In the genomic region with DNA sequence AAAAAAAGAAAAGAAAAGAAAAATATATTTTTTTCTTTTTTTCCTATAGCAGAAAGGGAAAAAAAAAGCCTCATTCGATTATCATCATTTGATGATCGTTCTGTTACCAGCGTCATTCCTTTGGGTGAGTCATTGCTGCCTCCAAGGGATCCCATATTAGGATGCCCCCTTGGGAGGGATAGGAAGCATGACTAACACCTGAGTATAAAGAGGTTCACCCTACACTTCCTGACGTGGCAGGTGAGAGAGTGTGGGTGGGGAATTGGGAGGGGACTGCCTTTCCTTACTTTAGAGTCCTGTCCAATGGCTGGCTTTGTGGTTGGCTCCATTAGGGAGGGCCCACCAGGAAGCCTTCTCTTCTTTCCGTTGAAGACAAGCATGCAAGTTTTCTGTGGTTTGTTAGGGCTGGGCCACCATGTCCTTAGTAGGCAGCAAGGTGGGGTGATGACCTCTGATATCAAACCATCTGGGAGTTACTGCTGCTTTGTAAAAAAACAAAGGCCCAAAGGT, we compare ENCODE assay signal across 9 cellular contexts. TPM values are rescaled to one million over a fixed set of nuclear protein-coding genes. Genes with fewer than 3 reads are reported as not detected.
DNase-seq lines count a peak whose midpoint lies in the region; ATAC-seq and TF ChIP-seq lines count a peak whose summit lies in the region.
"Had no signal": no experiment of that assay in that cellular context is flagged by ENCODE, and none has a peak within 500 bp of the region (broad histone marks: within the 10 kb centered on the region; RNA-seq: fewer than 3 reads in every experiment).

No MANE protein-coding gene starts in this region.

- no TSS peak for BruUV-seq in IMR-90 (replicated peaks; lab: Mats Ljungman, UMichigan)

- TF ChIP-seq RAD21 in IMR-90 (IDR thresholded peaks at IDR 0.05; ENCODE audit: low read length), result no peak

- dilution Hi-C loops in IMR-90 (cut with HindIII; ENCODE audit: low sequenced_read_pairs, unreplicated experiment), result no loop called here

- in situ Hi-C loops in IMR-90 (cut with MboI; ENCODE audit: low sequenced_read_pairs), result no loop called here

- peaks cover 50% of the 10 kb centered on the region for H3K36me3 Mint-ChIP-seq in activated T-helper 1 cell treated with anti-CD3 and anti-CD28 coated beads, Interleukin-12 subunit alpha, Interleukin-12 subunit beta, Interleukin-2, Interleukin-4 antibody, amounts not matched to agents 30 ng/mL and 10 ng/mL and 1 ng/mL, durations not matched to agents 14 hours and 24 hours and 36 hours (ENCODE audit: low read depth)
- H3K36me3 Mint-ChIP-seq in stimulated activated naive B cell treated with anti-CD40 and anti-IgM and Interleukin-4, amounts not matched to agents 10 μg/mL and 1 μg/mL and 100 μg/mL, for 72 hours, result no peaks in the 10 kb centered on the region

- no peaks in the 10 kb centered on the region for H3K79me1 ChIP-seq in IMR-90 (ENCODE audit: low read depth in 1 of 2, low read length in 2 of 2)

- peak overlapping the region; percentile 87 for H3K27ac Mint-ChIP-seq in activated T-helper 1 cell treated with anti-CD3 and anti-CD28 coated beads, Interleukin-12 subunit alpha, Interleukin-12 subunit beta, Interleukin-2, Interleukin-4 antibody, amounts not matched to agents 30 ng/mL and 10 ng/mL and 1 ng/mL, durations not matched to agents 14 hours and 24 hours and 36 hours
- H3K27ac Mint-ChIP-seq in stimulated activated naive B cell treated with anti-CD40 and anti-IgM and Interleukin-4, amounts not matched to agents 10 μg/mL and 1 μg/mL and 100 μg/mL, for 72 hours, result no peak overlapping the region

- H3K27me3 Mint-ChIP-seq in activated T-helper 1 cell treated with anti-CD3 and anti-CD28 coated beads, Interleukin-12 subunit alpha, Interleukin-12 subunit beta, Interleukin-2, Interleukin-4 antibody, amounts not matched to agents 30 ng/mL and 10 ng/mL and 1 ng/mL, durations not matched to agents 14 hours and 24 hours and 36 hours (ENCODE audit: insufficient read depth), result no peaks in the 10 kb centered on the region
- H3K27me3 Mint-ChIP-seq in stimulated activated naive B cell treated with anti-CD40 and anti-IgM and Interleukin-4, amounts not matched to agents 10 μg/mL and 1 μg/mL and 100 μg/mL, for 72 hours, result no peaks in the 10 kb centered on the region

- H3K4me1 Mint-ChIP-seq in activated T-helper 1 cell treated with anti-CD3 and anti-CD28 coated beads, Interleukin-12 subunit alpha, Interleukin-12 subunit beta, Interleukin-2, Interleukin-4 antibody, amounts not matched to agents 30 ng/mL and 10 ng/mL and 1 ng/mL, durations not matched to agents 14 hours and 24 hours and 36 hours (ENCODE audit: low read depth), result peaks cover 87% of the 10 kb centered on the region
- H3K4me1 Mint-ChIP-seq in stimulated activated naive B cell treated with anti-CD40 and anti-IgM and Interleukin-4, amounts not matched to agents 10 μg/mL and 1 μg/mL and 100 μg/mL, for 72 hours, result peaks cover 18 to 69% of the 10 kb centered on the region in 2 donors

- peak; percentile 73 for ATAC-seq in IMR-90 (ENCODE audit: low read depth)
- ATAC-seq in lower lobe of right lung, result peak; percentile 59 to 68
- ATAC-seq in GM18520 (IDR thresholded peaks at IDR 0.05; ENCODE audit: unreplicated experiment), result no peak
- no peak for ATAC-seq in stimulated activated naive B cell treated with anti-CD40 and anti-IgM and Interleukin-4, amounts not matched to agents 10 μg/mL and 1 μg/mL and 100 μg/mL, for 72 hours (replicated peaks)

- H3K56ac ChIP-seq in IMR-90 (ENCODE audit: extremely low read depth, insufficient read depth, low read length), result no peak overlapping the region

- intact Hi-C loops in IMR-90 (cut with micrococcal nuclease) (no loop called here), lower lobe of right lung (cut with DNase I) (no loop called here)
- intact Hi-C loops in activated T-helper 1 cell treated with anti-CD3 and anti-CD28 coated beads, Interleukin-12 subunit alpha, Interleukin-12 subunit beta, Interleukin-2, Interleukin-4 antibody, amounts not matched to agents 30 ng/mL and 10 ng/mL and 1 ng/mL, durations not matched to agents 14 hours and 24 hours and 36 hours (cut with micrococcal nuclease), result loop anchor here (2.0 kb wide), 1 partner anchor 14 kb away; no protein-coding TSS in a partner anchor

- H4K8ac ChIP-seq in IMR-90 (ENCODE audit: low read depth in 2 of 2, low read length in 2 of 2), result peak overlapping the region in 1 of 2 experiments; percentile 3; a peak in 1 of 4 replicates

- peak overlapping the region; percentile 67 for H2AFZ ChIP-seq in IMR-90 (replicated peaks; ENCODE audit: low read length, poor library complexity)

- H3K4me1 ChIP-seq in IMR-90 (ENCODE audit: control insufficient read depth, insufficient read depth, low read length), result peaks cover 6% of the 10 kb centered on the region
- H3K4me1 ChIP-seq in lower lobe of right lung, result peaks cover 6% of the 10 kb centered on the region

- H2AK9ac ChIP-seq in IMR-90 (replicated peaks; ENCODE audit: low read depth, low read length, poor library complexity), result peak overlapping the region; percentile 2

- H4K5ac ChIP-seq in IMR-90 (ENCODE audit: low read depth, low read length), result peak overlapping the region; percentile 12; the same call in 1 of the 2 replicates

- 0 out of 2 replicates have a peak overlapping the region, but pooled peaks have one; percentile 45 for H2AK5ac ChIP-seq in IMR-90 (ENCODE audit: low read depth, low read length)

- H3K14ac ChIP-seq in IMR-90 (replicated peaks; ENCODE audit: low read depth, low read length), result no peak overlapping the region

- no peak overlapping the region for H3K9ac ChIP-seq in IMR-90 (ENCODE audit: low read depth, low read length)

- H3K18ac ChIP-seq in IMR-90 (ENCODE audit: low read depth, low read length), result no peak overlapping the region; the same call in 1 of the 2 replicates

- no peaks in the 10 kb centered on the region; the same call in 1 of the 2 replicates for H3K9me1 ChIP-seq in IMR-90 (ENCODE audit: insufficient read depth, low read length)

- CTCF ChIA-PET in IMR-90 (lab: Yijun Ruan, JAX), result interaction anchor here (0.7 kb wide), 1 partner anchor 52 kb away, joined by 3 read pairs; no protein-coding TSS in a partner anchor

- TF ChIP-seq CTCF in IMR-90 (conservative IDR thresholded peaks at IDR 0.05; ENCODE audit: low read depth, low read length) (no peak), lower lobe of right lung (IDR thresholded peaks at IDR 0.05) (no peak), GM10266 (IDR thresholded peaks at IDR 0.05; ENCODE audit: control insufficient read depth, insufficient read depth, low read depth, missing control alignments) (no peak)

- H4K20me1 ChIP-seq in IMR-90 (ENCODE audit: insufficient read depth, low read length), result no peaks in the 10 kb centered on the region

- no peak for TF ChIP-seq POLR2A in IMR-90 (IDR thresholded peaks at IDR 0.05; ENCODE audit: low read depth, low read length)

- H3K27ac ChIP-seq in IMR-90 (ENCODE audit: insufficient read depth, low read length) (no peak overlapping the region), lower lobe of right lung (no peak overlapping the region)

- POLR2A ChIA-PET in IMR-90 (lab: Charles Lee; ENCODE audit: unreplicated experiment), result no interaction called here

- H3K27me3 ChIP-seq in IMR-90 (ENCODE audit: control insufficient read depth, insufficient read depth, low read length) (no peaks in the 10 kb centered on the region), lower lobe of right lung (ENCODE audit: low read depth) (no peaks in the 10 kb centered on the region)

- H4K91ac ChIP-seq in IMR-90 (ENCODE audit: insufficient read depth, low read depth, low read length), result no peak overlapping the region

- H2BK5ac ChIP-seq in IMR-90 (ENCODE audit: low read depth, low read length, poor library complexity, severe bottlenecking), result no peak overlapping the region

- H2BK20ac ChIP-seq in IMR-90 (ENCODE audit: low read depth, low read length), result 0 out of 2 replicates have a peak overlapping the region, but pooled peaks have one; percentile 1

- H2BK120ac ChIP-seq in IMR-90 (ENCODE audit: low read depth, low read length), result peak overlapping the region; percentile 66; the same call in 1 of the 2 replicates

- DNase-seq in AG08396 (ENCODE audit: low spot score) (peak; percentile 45), IMR-90 (peak; percentile 92), lower lobe of right lung (no peak), GM10266 (ENCODE audit: extremely low spot score) (no peak), retina (no peak)
- DNase-seq in activated T-helper 1 cell treated with anti-CD3 and anti-CD28 coated beads, Interleukin-12 subunit alpha, Interleukin-12 subunit beta, Interleukin-2, Interleukin-4 antibody, amounts not matched to agents 30 ng/mL and 10 ng/mL and 1 ng/mL, durations not matched to agents 14 hours and 24 hours and 36 hours (ENCODE audit: low spot score), result no peak
- no peak for DNase-seq in stimulated activated naive B cell treated with anti-CD40 and anti-IgM and Interleukin-4, amounts not matched to agents 10 μg/mL and 1 μg/mL and 100 μg/mL, for 72 hours
- DNase-seq: NCI-H1105 had no signal

- no peaks in the 10 kb centered on the region for H3K9me3 Mint-ChIP-seq in activated T-helper 1 cell treated with anti-CD3 and anti-CD28 coated beads, Interleukin-12 subunit alpha, Interleukin-12 subunit beta, Interleukin-2, Interleukin-4 antibody, amounts not matched to agents 30 ng/mL and 10 ng/mL and 1 ng/mL, durations not matched to agents 14 hours and 24 hours and 36 hours
- H3K9me3 Mint-ChIP-seq in stimulated activated naive B cell treated with anti-CD40 and anti-IgM and Interleukin-4, amounts not matched to agents 10 μg/mL and 1 μg/mL and 100 μg/mL, for 72 hours, result peaks cover 0 to 2% of the 10 kb centered on the region in 2 donors

- no peak overlapping the region for H3K4me2 ChIP-seq in IMR-90 (ENCODE audit: low read depth, low read length)

- H3K9me3 ChIP-seq in IMR-90 (ENCODE audit: control insufficient read depth, insufficient read depth, low read length) (no peaks in the 10 kb centered on the region), lower lobe of right lung (no peaks in the 10 kb centered on the region)

- H3K4me3 ChIP-seq in IMR-90 (ENCODE audit: insufficient read depth, low read depth, low read length) (no peak overlapping the region), lower lobe of right lung (no peak overlapping the region)

- no CpG with 5 or more reads among the region's 5 CpGs for WGBS in IMR-90 (ENCODE audit: extremely low coverage in 2 of 2, insufficient read length in 1 of 2), 2 experiments

- peak overlapping the region; percentile 12 for H3K4me3 Mint-ChIP-seq in activated T-helper 1 cell treated with anti-CD3 and anti-CD28 coated beads, Interleukin-12 subunit alpha, Interleukin-12 subunit beta, Interleukin-2, Interleukin-4 antibody, amounts not matched to agents 30 ng/mL and 10 ng/mL and 1 ng/mL, durations not matched to agents 14 hours and 24 hours and 36 hours
- H3K4me3 Mint-ChIP-seq in stimulated activated naive B cell treated with anti-CD40 and anti-IgM and Interleukin-4, amounts not matched to agents 10 μg/mL and 1 μg/mL and 100 μg/mL, for 72 hours, result no peak overlapping the region

- H3K36me3 ChIP-seq in IMR-90 (ENCODE audit: control insufficient read depth, insufficient read depth, low read length), result no peaks in the 10 kb centered on the region
- no peaks in the 10 kb centered on the region for H3K36me3 ChIP-seq in lower lobe of right lung

- peak overlapping the region; percentile 25; the same call in 1 of the 3 replicates for H2BK15ac ChIP-seq in IMR-90 (ENCODE audit: low read depth, low read length)

- no peak overlapping the region for H3K23ac ChIP-seq in IMR-90 (ENCODE audit: low read depth, low read length)

- peak overlapping the region; percentile 30 for H3K4ac ChIP-seq in IMR-90 (ENCODE audit: low read depth, low read length)

RNA-seq across cellular contexts. Expression of gene FUT8, which starts 56.1 kb away (rescaled TPM):
- total RNA-seq in IMR-90 (2012; rRNA removed), result 60.0 and 72.9 TPM in 2 replicates
- polyA plus RNA-seq in IMR-90 (2012; rRNA removed), result 13.3 and 15.6 TPM in 2 replicates
- 5.8 and 8.9 TPM in 2 replicates for polyA plus RNA-seq in IMR-90 (2012; cell fraction: cytosol; rRNA removed)
- polyA plus RNA-seq in IMR-90 (2012; cell fraction: nucleus; rRNA removed; ENCODE audit: low replicate concordance), result 1.1 and 9.9 TPM in 2 replicates
- total RNA-seq in activated T-helper 1 cell treated with anti-CD3 and anti-CD28 coated beads, Interleukin-12 subunit alpha, Interleukin-12 subunit beta, Interleukin-2, Interleukin-4 antibody, amounts not matched to agents 30 ng/mL and 10 ng/mL and 1 ng/mL, durations not matched to agents 14 hours and 24 hours and 36 hours, result 181 and 182 TPM in 2 replicates
- 46.1 TPM for total RNA-seq in lower lobe of right lung

Comparison
In these comparisons a context has a peak if more than half of its experiments do, and no peak if none do; other contexts are left out.
1. DNase-seq: peak in AG08396 (single experiment) and IMR-90 (single experiment); none in activated T-helper 1 cell treated with anti-CD3 and anti-CD28 coated beads, Interleukin-12 subunit alpha, Interleukin-12 subunit beta, Interleukin-2, Interleukin-4 antibody, amounts not matched to agents 30 ng/mL and 10 ng/mL and 1 ng/mL, durations not matched to agents 14 hours and 24 hours and 36 hours (single experiment), lower lobe of right lung (single experiment), GM10266 (single experiment), stimulated activated naive B cell treated with anti-CD40 and anti-IgM and Interleukin-4, amounts not matched to agents 10 μg/mL and 1 μg/mL and 100 μg/mL, for 72 hours (single experiment) and retina (single experiment).
2. ATAC-seq: peak in IMR-90 (single experiment) and lower lobe of right lung (2 of 2); none in GM18520 (single experiment) and stimulated activated naive B cell treated with anti-CD40 and anti-IgM and Interleukin-4, amounts not matched to agents 10 μg/mL and 1 μg/mL and 100 μg/mL, for 72 hours (0 of 2).